In the genomic region with DNA sequence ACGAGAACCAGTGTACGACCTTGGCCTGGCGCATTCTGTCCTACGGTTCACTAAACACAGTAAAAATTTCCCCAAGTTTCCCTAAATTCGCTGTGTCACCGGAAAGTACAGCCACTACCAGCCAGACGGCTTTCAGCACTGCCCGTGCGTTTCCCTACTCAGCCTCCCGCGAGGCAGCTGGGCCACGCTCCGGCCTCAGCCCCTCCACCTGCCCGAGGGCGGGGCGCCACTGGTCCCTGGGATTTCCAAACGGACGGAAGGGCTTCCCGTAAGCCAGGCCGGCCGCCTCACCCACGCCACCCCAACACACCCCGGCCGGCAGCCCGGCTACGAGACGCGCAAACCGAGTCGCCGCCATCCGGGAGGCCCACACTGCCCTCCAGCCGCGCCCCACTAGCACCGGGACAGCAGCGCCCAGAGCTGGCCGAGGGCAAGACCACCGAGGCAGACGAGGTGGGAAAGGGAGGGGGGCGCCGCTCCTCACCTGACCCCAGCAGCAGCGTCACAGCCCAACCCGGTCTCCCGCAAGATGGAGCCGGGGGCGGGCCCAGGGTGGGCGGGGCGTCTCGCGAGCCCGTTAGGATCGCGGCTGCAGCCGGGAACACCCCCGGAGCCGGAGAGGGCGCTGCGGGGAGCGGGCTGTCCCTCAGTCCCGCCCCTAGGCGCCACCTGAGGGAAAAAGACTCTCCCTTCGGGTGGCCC, we compare ENCODE assay signal across 1 cellular context.
TF ChIP-seq lines count a peak whose summit lies in the region.

A gene (minus strand): TSS at position 531 of the 702 bp plus-strand sequence. CDS start 13,202 bp downstream, outside the sequence.

TF ChIP-seq in GM12878, 131 proteins besides CTCF, POLR2A, EP300 and RAD21 (continued from another document and continues in another):
- TF ChIP-seq, protein P1, sequence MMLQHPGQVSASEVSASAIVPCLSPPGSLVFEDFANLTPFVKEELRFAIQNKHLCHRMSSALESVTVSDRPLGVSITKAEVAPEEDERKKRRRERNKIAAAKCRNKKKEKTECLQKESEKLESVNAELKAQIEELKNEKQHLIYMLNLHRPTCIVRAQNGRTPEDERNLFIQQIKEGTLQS (IDR thresholded peaks at IDR 0.05; ENCODE audit: borderline replicate concordance, extremely low read depth, low read depth, low read length), result no peak
- TF ChIP-seq SMC3 (IDR thresholded peaks at IDR 0.05; ENCODE audit: borderline replicate concordance, low read length) (no peak), TARDBP (IDR thresholded peaks at IDR 0.05; ENCODE audit: borderline replicate concordance) (no peak), SMAD1 (IDR thresholded peaks at IDR 0.05; ENCODE audit: low read depth, partially characterized antibody) (no peak), ZNF622 (IDR thresholded peaks at IDR 0.05) (no peak), LARP7 (IDR thresholded peaks at IDR 0.05) (peak; percentile 85), CEBPB (IDR thresholded peaks at IDR 0.05; ENCODE audit: borderline replicate concordance in 1 of 2, low read depth in 2 of 2, low read length in 2 of 2) (no peak), SREBF1 (IDR thresholded peaks at IDR 0.05; ENCODE audit: low read length) (no peak), POLR2AphosphoS5 (IDR thresholded peaks at IDR 0.05; ENCODE audit: low read length) (peak; percentile 75), BHLHE40 (IDR thresholded peaks at IDR 0.05; ENCODE audit: borderline replicate concordance in 1 of 2, low read depth in 2 of 2, low read length in 1 of 2) (peak; percentile 14 to 86; a peak in 3 of 4 replicates), ZBED1 (IDR thresholded peaks at IDR 0.05; ENCODE audit: borderline replicate concordance) (no peak)
- TF ChIP-seq, protein P2, sequence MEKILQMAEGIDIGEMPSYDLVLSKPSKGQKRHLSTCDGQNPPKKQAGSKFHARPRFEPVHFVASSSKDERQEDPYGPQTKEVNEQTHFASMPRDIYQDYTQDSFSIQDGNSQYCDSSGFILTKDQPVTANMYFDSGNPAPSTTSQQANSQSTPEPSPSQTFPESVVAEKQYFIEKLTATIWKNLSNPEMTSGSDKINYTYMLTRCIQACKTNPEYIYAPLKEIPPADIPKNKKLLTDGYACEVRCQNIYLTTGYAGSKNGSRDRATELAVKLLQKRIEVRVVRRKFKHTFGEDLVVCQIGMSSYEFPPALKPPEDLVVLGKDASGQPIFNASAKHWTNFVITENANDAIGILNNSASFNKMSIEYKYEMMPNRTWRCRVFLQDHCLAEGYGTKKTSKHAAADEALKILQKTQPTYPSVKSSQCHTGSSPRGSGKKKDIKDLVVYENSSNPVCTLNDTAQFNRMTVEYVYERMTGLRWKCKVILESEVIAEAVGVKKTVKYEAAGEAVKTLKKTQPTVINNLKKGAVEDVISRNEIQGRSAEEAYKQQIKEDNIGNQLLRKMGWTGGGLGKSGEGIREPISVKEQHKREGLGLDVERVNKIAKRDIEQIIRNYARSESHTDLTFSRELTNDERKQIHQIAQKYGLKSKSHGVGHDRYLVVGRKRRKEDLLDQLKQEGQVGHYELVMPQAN (conservative IDR thresholded peaks at IDR 0.05), result peak; percentile 81
- TF ChIP-seq, protein P3, sequence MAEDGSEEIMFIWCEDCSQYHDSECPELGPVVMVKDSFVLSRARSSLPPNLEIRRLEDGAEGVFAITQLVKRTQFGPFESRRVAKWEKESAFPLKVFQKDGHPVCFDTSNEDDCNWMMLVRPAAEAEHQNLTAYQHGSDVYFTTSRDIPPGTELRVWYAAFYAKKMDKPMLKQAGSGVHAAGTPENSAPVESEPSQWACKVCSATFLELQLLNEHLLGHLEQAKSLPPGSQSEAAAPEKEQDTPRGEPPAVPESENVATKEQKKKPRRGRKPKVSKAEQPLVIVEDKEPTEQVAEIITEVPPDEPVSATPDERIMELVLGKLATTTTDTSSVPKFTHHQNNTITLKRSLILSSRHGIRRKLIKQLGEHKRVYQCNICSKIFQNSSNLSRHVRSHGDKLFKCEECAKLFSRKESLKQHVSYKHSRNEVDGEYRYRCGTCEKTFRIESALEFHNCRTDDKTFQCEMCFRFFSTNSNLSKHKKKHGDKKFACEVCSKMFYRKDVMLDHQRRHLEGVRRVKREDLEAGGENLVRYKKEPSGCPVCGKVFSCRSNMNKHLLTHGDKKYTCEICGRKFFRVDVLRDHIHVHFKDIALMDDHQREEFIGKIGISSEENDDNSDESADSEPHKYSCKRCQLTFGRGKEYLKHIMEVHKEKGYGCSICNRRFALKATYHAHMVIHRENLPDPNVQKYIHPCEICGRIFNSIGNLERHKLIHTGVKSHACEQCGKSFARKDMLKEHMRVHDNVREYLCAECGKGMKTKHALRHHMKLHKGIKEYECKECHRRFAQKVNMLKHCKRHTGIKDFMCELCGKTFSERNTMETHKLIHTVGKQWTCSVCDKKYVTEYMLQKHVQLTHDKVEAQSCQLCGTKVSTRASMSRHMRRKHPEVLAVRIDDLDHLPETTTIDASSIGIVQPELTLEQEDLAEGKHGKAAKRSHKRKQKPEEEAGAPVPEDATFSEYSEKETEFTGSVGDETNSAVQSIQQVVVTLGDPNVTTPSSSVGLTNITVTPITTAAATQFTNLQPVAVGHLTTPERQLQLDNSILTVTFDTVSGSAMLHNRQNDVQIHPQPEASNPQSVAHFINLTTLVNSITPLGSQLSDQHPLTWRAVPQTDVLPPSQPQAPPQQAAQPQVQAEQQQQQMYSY (CRISPR knock-in tag; IDR thresholded peaks at IDR 0.05), result no peak
- TF ChIP-seq, protein P4, sequence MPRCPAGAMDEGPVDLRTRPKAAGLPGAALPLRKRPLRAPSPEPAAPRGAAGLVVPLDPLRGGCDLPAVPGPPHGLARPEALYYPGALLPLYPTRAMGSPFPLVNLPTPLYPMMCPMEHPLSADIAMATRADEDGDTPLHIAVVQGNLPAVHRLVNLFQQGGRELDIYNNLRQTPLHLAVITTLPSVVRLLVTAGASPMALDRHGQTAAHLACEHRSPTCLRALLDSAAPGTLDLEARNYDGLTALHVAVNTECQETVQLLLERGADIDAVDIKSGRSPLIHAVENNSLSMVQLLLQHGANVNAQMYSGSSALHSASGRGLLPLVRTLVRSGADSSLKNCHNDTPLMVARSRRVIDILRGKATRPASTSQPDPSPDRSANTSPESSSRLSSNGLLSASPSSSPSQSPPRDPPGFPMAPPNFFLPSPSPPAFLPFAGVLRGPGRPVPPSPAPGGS (IDR thresholded peaks at IDR 0.05; ENCODE audit: borderline replicate concordance, insufficient read depth, low read depth, low read length, poor library complexity, severe bottlenecking), result peak; percentile 18
- TF ChIP-seq, protein P5, sequence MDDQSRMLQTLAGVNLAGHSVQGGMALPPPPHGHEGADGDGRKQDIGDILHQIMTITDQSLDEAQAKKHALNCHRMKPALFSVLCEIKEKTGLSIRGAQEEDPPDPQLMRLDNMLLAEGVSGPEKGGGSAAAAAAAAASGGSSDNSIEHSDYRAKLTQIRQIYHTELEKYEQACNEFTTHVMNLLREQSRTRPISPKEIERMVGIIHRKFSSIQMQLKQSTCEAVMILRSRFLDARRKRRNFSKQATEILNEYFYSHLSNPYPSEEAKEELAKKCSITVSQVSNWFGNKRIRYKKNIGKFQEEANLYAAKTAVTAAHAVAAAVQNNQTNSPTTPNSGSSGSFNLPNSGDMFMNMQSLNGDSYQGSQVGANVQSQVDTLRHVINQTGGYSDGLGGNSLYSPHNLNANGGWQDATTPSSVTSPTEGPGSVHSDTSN (IDR thresholded peaks at IDR 0.05; ENCODE audit: insufficient replicate concordance, low read depth, low read length), result peak; percentile 31
- TF ChIP-seq, protein P6, sequence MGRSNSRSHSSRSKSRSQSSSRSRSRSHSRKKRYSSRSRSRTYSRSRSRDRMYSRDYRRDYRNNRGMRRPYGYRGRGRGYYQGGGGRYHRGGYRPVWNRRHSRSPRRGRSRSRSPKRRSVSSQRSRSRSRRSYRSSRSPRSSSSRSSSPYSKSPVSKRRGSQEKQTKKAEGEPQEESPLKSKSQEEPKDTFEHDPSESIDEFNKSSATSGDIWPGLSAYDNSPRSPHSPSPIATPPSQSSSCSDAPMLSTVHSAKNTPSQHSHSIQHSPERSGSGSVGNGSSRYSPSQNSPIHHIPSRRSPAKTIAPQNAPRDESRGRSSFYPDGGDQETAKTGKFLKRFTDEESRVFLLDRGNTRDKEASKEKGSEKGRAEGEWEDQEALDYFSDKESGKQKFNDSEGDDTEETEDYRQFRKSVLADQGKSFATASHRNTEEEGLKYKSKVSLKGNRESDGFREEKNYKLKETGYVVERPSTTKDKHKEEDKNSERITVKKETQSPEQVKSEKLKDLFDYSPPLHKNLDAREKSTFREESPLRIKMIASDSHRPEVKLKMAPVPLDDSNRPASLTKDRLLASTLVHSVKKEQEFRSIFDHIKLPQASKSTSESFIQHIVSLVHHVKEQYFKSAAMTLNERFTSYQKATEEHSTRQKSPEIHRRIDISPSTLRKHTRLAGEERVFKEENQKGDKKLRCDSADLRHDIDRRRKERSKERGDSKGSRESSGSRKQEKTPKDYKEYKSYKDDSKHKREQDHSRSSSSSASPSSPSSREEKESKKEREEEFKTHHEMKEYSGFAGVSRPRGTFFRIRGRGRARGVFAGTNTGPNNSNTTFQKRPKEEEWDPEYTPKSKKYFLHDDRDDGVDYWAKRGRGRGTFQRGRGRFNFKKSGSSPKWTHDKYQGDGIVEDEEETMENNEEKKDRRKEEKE (IDR thresholded peaks at IDR 0.05), result no peak
- TF ChIP-seq, protein P7, sequence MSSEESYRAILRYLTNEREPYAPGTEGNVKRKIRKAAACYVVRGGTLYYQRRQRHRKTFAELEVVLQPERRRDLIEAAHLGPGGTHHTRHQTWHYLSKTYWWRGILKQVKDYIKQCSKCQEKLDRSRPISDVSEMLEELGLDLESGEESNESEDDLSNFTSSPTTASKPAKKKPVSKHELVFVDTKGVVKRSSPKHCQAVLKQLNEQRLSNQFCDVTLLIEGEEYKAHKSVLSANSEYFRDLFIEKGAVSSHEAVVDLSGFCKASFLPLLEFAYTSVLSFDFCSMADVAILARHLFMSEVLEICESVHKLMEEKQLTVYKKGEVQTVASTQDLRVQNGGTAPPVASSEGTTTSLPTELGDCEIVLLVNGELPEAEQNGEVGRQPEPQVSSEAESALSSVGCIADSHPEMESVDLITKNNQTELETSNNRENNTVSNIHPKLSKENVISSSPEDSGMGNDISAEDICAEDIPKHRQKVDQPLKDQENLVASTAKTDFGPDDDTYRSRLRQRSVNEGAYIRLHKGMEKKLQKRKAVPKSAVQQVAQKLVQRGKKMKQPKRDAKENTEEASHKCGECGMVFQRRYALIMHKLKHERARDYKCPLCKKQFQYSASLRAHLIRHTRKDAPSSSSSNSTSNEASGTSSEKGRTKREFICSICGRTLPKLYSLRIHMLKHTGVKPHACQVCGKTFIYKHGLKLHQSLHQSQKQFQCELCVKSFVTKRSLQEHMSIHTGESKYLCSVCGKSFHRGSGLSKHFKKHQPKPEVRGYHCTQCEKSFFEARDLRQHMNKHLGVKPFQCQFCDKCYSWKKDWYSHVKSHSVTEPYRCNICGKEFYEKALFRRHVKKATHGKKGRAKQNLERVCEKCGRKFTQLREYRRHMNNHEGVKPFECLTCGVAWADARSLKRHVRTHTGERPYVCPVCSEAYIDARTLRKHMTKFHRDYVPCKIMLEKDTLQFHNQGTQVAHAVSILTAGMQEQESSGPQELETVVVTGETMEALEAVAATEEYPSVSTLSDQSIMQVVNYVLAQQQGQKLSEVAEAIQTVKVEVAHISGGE (CRISPR knock-in tag; IDR thresholded peaks at IDR 0.05), result no peak
- TF ChIP-seq, protein P8, sequence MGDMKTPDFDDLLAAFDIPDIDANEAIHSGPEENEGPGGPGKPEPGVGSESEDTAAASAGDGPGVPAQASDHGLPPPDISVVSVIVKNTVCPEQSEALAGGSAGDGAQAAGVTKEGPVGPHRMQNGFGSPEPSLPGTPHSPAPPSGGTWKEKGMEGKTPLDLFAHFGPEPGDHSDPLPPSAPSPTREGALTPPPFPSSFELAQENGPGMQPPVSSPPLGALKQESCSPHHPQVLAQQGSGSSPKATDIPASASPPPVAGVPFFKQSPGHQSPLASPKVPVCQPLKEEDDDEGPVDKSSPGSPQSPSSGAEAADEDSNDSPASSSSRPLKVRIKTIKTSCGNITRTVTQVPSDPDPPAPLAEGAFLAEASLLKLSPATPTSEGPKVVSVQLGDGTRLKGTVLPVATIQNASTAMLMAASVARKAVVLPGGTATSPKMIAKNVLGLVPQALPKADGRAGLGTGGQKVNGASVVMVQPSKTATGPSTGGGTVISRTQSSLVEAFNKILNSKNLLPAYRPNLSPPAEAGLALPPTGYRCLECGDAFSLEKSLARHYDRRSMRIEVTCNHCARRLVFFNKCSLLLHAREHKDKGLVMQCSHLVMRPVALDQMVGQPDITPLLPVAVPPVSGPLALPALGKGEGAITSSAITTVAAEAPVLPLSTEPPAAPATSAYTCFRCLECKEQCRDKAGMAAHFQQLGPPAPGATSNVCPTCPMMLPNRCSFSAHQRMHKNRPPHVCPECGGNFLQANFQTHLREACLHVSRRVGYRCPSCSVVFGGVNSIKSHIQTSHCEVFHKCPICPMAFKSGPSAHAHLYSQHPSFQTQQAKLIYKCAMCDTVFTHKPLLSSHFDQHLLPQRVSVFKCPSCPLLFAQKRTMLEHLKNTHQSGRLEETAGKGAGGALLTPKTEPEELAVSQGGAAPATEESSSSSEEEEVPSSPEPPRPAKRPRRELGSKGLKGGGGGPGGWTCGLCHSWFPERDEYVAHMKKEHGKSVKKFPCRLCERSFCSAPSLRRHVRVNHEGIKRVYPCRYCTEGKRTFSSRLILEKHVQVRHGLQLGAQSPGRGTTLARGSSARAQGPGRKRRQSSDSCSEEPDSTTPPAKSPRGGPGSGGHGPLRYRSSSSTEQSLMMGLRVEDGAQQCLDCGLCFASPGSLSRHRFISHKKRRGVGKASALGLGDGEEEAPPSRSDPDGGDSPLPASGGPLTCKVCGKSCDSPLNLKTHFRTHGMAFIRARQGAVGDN (IDR thresholded peaks at IDR 0.05), result peak; percentile 43; the same call in 1 of the 2 replicates
- TF ChIP-seq, protein P9, sequence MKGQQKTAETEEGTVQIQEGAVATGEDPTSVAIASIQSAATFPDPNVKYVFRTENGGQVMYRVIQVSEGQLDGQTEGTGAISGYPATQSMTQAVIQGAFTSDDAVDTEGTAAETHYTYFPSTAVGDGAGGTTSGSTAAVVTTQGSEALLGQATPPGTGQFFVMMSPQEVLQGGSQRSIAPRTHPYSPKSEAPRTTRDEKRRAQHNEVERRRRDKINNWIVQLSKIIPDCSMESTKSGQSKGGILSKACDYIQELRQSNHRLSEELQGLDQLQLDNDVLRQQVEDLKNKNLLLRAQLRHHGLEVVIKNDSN (IDR thresholded peaks at IDR 0.05; ENCODE audit: borderline replicate concordance, extremely low read length, insufficient read depth, low read depth, low read length), result peak; percentile 4
- TF ChIP-seq, protein P10, sequence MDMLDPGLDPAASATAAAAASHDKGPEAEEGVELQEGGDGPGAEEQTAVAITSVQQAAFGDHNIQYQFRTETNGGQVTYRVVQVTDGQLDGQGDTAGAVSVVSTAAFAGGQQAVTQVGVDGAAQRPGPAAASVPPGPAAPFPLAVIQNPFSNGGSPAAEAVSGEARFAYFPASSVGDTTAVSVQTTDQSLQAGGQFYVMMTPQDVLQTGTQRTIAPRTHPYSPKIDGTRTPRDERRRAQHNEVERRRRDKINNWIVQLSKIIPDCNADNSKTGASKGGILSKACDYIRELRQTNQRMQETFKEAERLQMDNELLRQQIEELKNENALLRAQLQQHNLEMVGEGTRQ (IDR thresholded peaks at IDR 0.05; ENCODE audit: borderline replicate concordance, low read depth, low read length), result no peak
- TF ChIP-seq, protein P11, sequence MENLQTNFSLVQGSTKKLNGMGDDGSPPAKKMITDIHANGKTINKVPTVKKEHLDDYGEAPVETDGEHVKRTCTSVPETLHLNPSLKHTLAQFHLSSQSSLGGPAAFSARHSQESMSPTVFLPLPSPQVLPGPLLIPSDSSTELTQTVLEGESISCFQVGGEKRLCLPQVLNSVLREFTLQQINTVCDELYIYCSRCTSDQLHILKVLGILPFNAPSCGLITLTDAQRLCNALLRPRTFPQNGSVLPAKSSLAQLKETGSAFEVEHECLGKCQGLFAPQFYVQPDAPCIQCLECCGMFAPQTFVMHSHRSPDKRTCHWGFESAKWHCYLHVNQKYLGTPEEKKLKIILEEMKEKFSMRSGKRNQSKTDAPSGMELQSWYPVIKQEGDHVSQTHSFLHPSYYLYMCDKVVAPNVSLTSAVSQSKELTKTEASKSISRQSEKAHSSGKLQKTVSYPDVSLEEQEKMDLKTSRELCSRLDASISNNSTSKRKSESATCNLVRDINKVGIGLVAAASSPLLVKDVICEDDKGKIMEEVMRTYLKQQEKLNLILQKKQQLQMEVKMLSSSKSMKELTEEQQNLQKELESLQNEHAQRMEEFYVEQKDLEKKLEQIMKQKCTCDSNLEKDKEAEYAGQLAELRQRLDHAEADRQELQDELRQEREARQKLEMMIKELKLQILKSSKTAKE (IDR thresholded peaks at IDR 0.05; ENCODE audit: low read depth, poor library complexity, severe bottlenecking), result peak; percentile 5
